ENCODE assay signal across 11 cellular contexts in genomic region chr9:77589046-77589795, GRCh38. TPM values are rescaled to one million over a fixed set of nuclear protein-coding genes. Genes with fewer than 3 reads are reported as not detected.
A peak's percentile ranks its signal among the peaks of the same experiment; 100 is the strongest.
DNase-seq lines count a peak whose midpoint lies in the region; ATAC-seq and TF ChIP-seq lines count a peak whose summit lies in the region.
"Had no signal": no experiment of that assay in that cellular context is flagged by ENCODE, and none has a peak within 500 bp of the region (broad histone marks: within the 10 kb centered on the region; RNA-seq: fewer than 3 reads in every experiment).

No MANE protein-coding gene starts in this region.

- H3K36me3 ChIP-seq in esophagus (ENCODE audit: control insufficient read depth in 2 of 2, insufficient read depth in 2 of 2, low read length in 1 of 2) (no peaks in the 10 kb centered on the region), stomach (no peaks in the 10 kb centered on the region), neuronal stem cell (replicated peaks in 1 of 2; ENCODE audit: control insufficient read depth in 2 of 2, insufficient read depth in 2 of 2, low read length in 2 of 2) (no peaks in the 10 kb centered on the region)

- H3K14ac ChIP-seq in neuronal stem cell (ENCODE audit: low read length): no peak overlapping the region

- no peak overlapping the region for H3K4me3 ChIP-seq in LNCaP clone FGC (ENCODE audit: low read depth, low read length)
- H3K4me3 ChIP-seq in esophagus (ENCODE audit: low read depth in 1 of 2, low read length in 2 of 2): no peak overlapping the region
- H3K4me3 ChIP-seq in stomach: no peak overlapping the region
- no peak overlapping the region for H3K4me3 ChIP-seq in neuronal stem cell (ENCODE audit: low read length in 2 of 2)
- H3K4me3 ChIP-seq: body of pancreas had no signal

- H2BK15ac ChIP-seq in neuronal stem cell (ENCODE audit: low read length): no peak overlapping the region

- H3K4me2 ChIP-seq in neuronal stem cell (ENCODE audit: insufficient read depth, low read length, poor library complexity, severe bottlenecking): no peak overlapping the region

- no peak overlapping the region for H3K18ac ChIP-seq in neuronal stem cell (ENCODE audit: low read length)

- TF ChIP-seq CTCF in LNCaP clone FGC (IDR thresholded peaks at IDR 0.05; ENCODE audit: control insufficient read depth, extremely low read depth, insufficient read depth): no peak
- no peak for TF ChIP-seq CTCF in stomach (IDR thresholded peaks at IDR 0.05)

- WGBS in esophagus, 2 donors: 47 to 49% methylated on average over 6 of the region's 6 CpGs
- WGBS in stomach, 5 donors: 32 to 52% (median 42%) methylated on average over 6 of the region's 6 CpGs
- no CpG with 5 or more reads among the region's 6 CpGs for WGBS in neuronal stem cell (ENCODE audit: extremely low coverage in 2 of 2, insufficient read length in 2 of 2, insufficient replicate concordance in 1 of 2), 2 donors

- no peak overlapping the region for H2BK120ac ChIP-seq in neuronal stem cell (ENCODE audit: low read depth, low read length)

- H4K91ac ChIP-seq in neuronal stem cell (ENCODE audit: low read depth, low read length, poor library complexity): no peak overlapping the region

- no peak overlapping the region for H2AFZ ChIP-seq in neuronal stem cell (ENCODE audit: low read length)

- H3K4ac ChIP-seq in neuronal stem cell (ENCODE audit: low read length): no peak overlapping the region

- no peak overlapping the region for H4K8ac ChIP-seq in neuronal stem cell (ENCODE audit: low read depth, low read length)

- H2AK5ac ChIP-seq in neuronal stem cell (ENCODE audit: low read depth, low read length): no peak overlapping the region

- H2BK12ac ChIP-seq in neuronal stem cell (ENCODE audit: low read length): no peak overlapping the region

- no peak for ATAC-seq in GM18520 (IDR thresholded peaks at IDR 0.05; ENCODE audit: unreplicated experiment)
- ATAC-seq in left cardiac atrium: no peak
- ATAC-seq: body of pancreas had no signal

- H3K79me1 ChIP-seq in neuronal stem cell (ENCODE audit: low read depth, low read length): no peaks in the 10 kb centered on the region

- H3K27ac ChIP-seq in esophagus (ENCODE audit: low read depth in 2 of 2, low read length in 1 of 2) (peak overlapping the region; percentile 44 to 70), stomach (peak overlapping the region; percentile 7 to 64 (median 42)), neuronal stem cell (replicated peaks; ENCODE audit: low read length) (no peak overlapping the region)
- H3K27ac ChIP-seq: body of pancreas had no signal

- H3K27me3 ChIP-seq in esophagus (ENCODE audit: control insufficient read depth in 1 of 2, insufficient read depth in 2 of 2, low read length in 2 of 2) (no peaks in the 10 kb centered on the region), stomach (no peaks in the 10 kb centered on the region), neuronal stem cell (ENCODE audit: control insufficient read depth in 3 of 3, insufficient read depth in 3 of 3, low read depth in 1 of 3, low read length in 3 of 3) (no peaks in the 10 kb centered on the region)
- H3K27me3 ChIP-seq: body of pancreas had no signal

- DNase-seq in LNCaP clone FGC (ENCODE audit: low read depth) (peak; percentile 50), NCI-H345 (lab: John Stamatoyannopoulos, UW) (peak; percentile 86), stomach (peak; percentile 35), left cardiac atrium (no peak), neuronal stem cell (ENCODE audit: low spot score) (no peak), KG1 (lab: John Stamatoyannopoulos, UW) (no peak)
- DNase-seq: NCI-H1694 had no signal

- H3K4me1 ChIP-seq in esophagus (ENCODE audit: control insufficient read depth in 2 of 2, insufficient read depth in 2 of 2, low read length in 1 of 2) (peaks cover 0 to 2% of the 10 kb centered on the region in 2 donors), stomach (peaks cover 0 to 32% (median 13%) of the 10 kb centered on the region in 4 donors), neuronal stem cell (ENCODE audit: control insufficient read depth in 2 of 2, insufficient read depth in 1 of 2, low read depth in 1 of 2, low read length in 2 of 2) (no peaks in the 10 kb centered on the region)
- H3K4me1 ChIP-seq: body of pancreas, Caco-2 had no signal

- TF ChIP-seq POLR2A in stomach (IDR thresholded peaks at IDR 0.05): no peak

- no peak for TF ChIP-seq EP300 in stomach (IDR thresholded peaks at IDR 0.05)

- H3K9me3 ChIP-seq in esophagus (ENCODE audit: control insufficient read depth in 2 of 2, insufficient read depth in 1 of 2, low read depth in 1 of 2, low read length in 1 of 2): no peaks in the 10 kb centered on the region
- H3K9me3 ChIP-seq in stomach: no peaks in the 10 kb centered on the region
- no peaks in the 10 kb centered on the region for H3K9me3 ChIP-seq in neuronal stem cell (replicated peaks in 1 of 2; ENCODE audit: control insufficient read depth in 2 of 2, insufficient read depth in 1 of 2, low read depth in 1 of 2, low read length in 2 of 2)
- H3K9me3 ChIP-seq: body of pancreas, Caco-2 had no signal

- H3K9ac ChIP-seq in neuronal stem cell (ENCODE audit: low read depth, low read length, poor library complexity): no peak overlapping the region

- H3K23ac ChIP-seq in neuronal stem cell (ENCODE audit: low read depth, low read length, poor library complexity): no peak overlapping the region

- no peak overlapping the region for H2BK5ac ChIP-seq in neuronal stem cell (ENCODE audit: low read length)

- intact Hi-C loops in stomach (cut with DNase I; ENCODE audit: low total_unique reads) (no loop called here), left cardiac atrium (cut with DNase I) (no loop called here)

RNA-seq across cellular contexts. Expression of gene GNA14, which starts 58.9 kb away (rescaled TPM):
- 1 to 10 TPM in 1 of 2 donors, under 1 TPM in 1; 0.94 to 1.9 TPM for polyA plus RNA-seq in esophagus
- 10 to 100 TPM in 2 of 5 donors, 1 to 10 TPM in 2, not detected in 1; 1.3 to 12.5 (median 7.7) TPM for total RNA-seq in stomach
- 1 to 10 TPM in 1 of 3 donors, under 1 TPM in 2; 0.46 to 1.1 (median 0.81) TPM for polyA plus RNA-seq in stomach
- 1 to 10 TPM; 4.2 to 5.5 TPM for total RNA-seq in left cardiac atrium
- polyA plus RNA-seq in neuronal stem cell (2013, experiment 1 of 2): 0.10 TPM
- 0.07 TPM for polyA plus RNA-seq in neuronal stem cell (2013, experiment 2 of 2)
- total RNA-seq: Caco-2 had no signal

Comparison
In these comparisons a context has a peak if more than half of its experiments do, and no peak if none do; other contexts are left out.
1. DNase-seq: peak in LNCaP clone FGC (single experiment), NCI-H345 (single experiment) and stomach (single experiment); none in left cardiac atrium (single experiment), neuronal stem cell (single experiment) and KG1 (single experiment).